In genomic region chr2:29755233-29755632, GRCh38 we compare ENCODE assay signal across 33 cellular contexts.
"Had no signal": no experiment of that assay in that cellular context is flagged by ENCODE, and none has a peak within 500 bp of the region (broad histone marks: within the 10 kb centered on the region; RNA-seq: fewer than 3 reads in every experiment).

No MANE protein-coding gene starts in this region.

- H3K27me3 ChIP-seq: body of pancreas, brain microvascular endothelial cell, breast epithelium had no signal

- H3K4me3 ChIP-seq: body of pancreas, breast epithelium had no signal

- H3K4me3 Mint-ChIP-seq: activated B cell treated with CpG ODN at 0.5 μM for 24 hours; activated CD4-positive, alpha-beta memory T cell treated with anti-CD3 and anti-CD28 coated beads for 36 hours; activated CD4-positive, alpha-beta T cell treated with anti-CD3 and anti-CD28 coated beads, Interleukin-2, amount 10 ng/mL, durations not matched to agents 24 days and 14 days; activated CD8-positive, alpha-beta T cell treated with anti-CD3 and anti-CD28 coated beads for 36 hours; activated naive CD4-positive, alpha-beta T cell treated with anti-CD3 and anti-CD28 coated beads, Interleukin-2, amount 10 ng/mL, durations not matched to agents 7 days and 5 days; activated naive CD4-positive, alpha-beta T cell treated with anti-CD3 and anti-CD28 coated beads, Interleukin-2, amount 50 U/mL, for 24 hours; activated naive CD8-positive, alpha-beta T cell; activated naive CD8-positive, alpha-beta T cell treated with anti-CD3 and anti-CD28 coated beads, Interleukin-2, amount 10 ng/mL, durations not matched to agents 7 days and 5 days; activated naive CD8-positive, alpha-beta T cell treated with anti-CD3 and anti-CD28 coated beads, Interleukin-2, amount 50 U/mL, for 24 hours; activated T-cell treated with anti-CD3 and anti-CD28 coated beads, Interleukin-2, amount 50 U/mL, for 4 hours; activated T-cell treated with anti-CD3 and anti-CD28 coated beads, Interleukin-2, amount 50 U/mL, for 72 hours; activated T-helper 1 cell treated with anti-CD3 and anti-CD28 coated beads, Interleukin-12 subunit alpha, Interleukin-12 subunit beta, Interleukin-2, Interleukin-4 antibody, amounts not matched to agents 30 ng/mL and 10 ng/mL and 1 ng/mL, durations not matched to agents 14 hours and 24 hours and 36 hours; activated T-helper 17 cell treated with anti-CD3 and anti-CD28 coated beads, Interleukin-2, amount 50 U/mL, for 72 hours; T-helper 17 cell had no signal

- H3K4me1 ChIP-seq: breast epithelium had no signal

- H3K36me3 Mint-ChIP-seq: activated CD4-positive, alpha-beta memory T cell treated with anti-CD3 and anti-CD28 coated beads for 36 hours; activated naive CD4-positive, alpha-beta T cell treated with anti-CD3 and anti-CD28 coated beads, Interleukin-2, amount 10 ng/mL, durations not matched to agents 7 days and 5 days; activated naive CD4-positive, alpha-beta T cell treated with anti-CD3 and anti-CD28 coated beads, Interleukin-2, amount 50 U/mL, for 24 hours; activated naive CD8-positive, alpha-beta T cell; activated naive CD8-positive, alpha-beta T cell treated with anti-CD3 and anti-CD28 coated beads, Interleukin-2, amount 10 ng/mL, durations not matched to agents 7 days and 5 days had no signal

- H3K4me1 Mint-ChIP-seq: activated B cell treated with CpG ODN at 0.5 μM for 24 hours; activated CD4-positive, alpha-beta T cell treated with anti-CD3 and anti-CD28 coated beads, Interleukin-2, amount 10 ng/mL, durations not matched to agents 24 days and 14 days; activated naive CD4-positive, alpha-beta T cell treated with anti-CD3 and anti-CD28 coated beads, Interleukin-2, amount 10 ng/mL, durations not matched to agents 7 days and 5 days; activated naive CD4-positive, alpha-beta T cell treated with anti-CD3 and anti-CD28 coated beads, Interleukin-2, amount 50 U/mL, for 24 hours; activated naive CD8-positive, alpha-beta T cell treated with anti-CD3 and anti-CD28 coated beads, Interleukin-2, amount 10 ng/mL, durations not matched to agents 7 days and 5 days; activated naive CD8-positive, alpha-beta T cell treated with anti-CD3 and anti-CD28 coated beads, Interleukin-2, amount 50 U/mL, for 24 hours; activated T-helper 17 cell treated with anti-CD3 and anti-CD28 coated beads, Interleukin-2, amount 50 U/mL, for 72 hours; T-helper 17 cell had no signal

- H3K9me3 Mint-ChIP-seq: activated B cell treated with CpG ODN at 0.5 μM for 24 hours; activated CD4-positive, alpha-beta memory T cell treated with anti-CD3 and anti-CD28 coated beads for 36 hours; activated CD4-positive, alpha-beta T cell treated with anti-CD3 and anti-CD28 coated beads, Interleukin-2, amount 10 ng/mL, durations not matched to agents 24 days and 14 days; activated CD8-positive, alpha-beta T cell treated with anti-CD3 and anti-CD28 coated beads for 36 hours; activated naive CD4-positive, alpha-beta T cell treated with anti-CD3 and anti-CD28 coated beads, Interleukin-2, amount 10 ng/mL, durations not matched to agents 7 days and 5 days; activated naive CD4-positive, alpha-beta T cell treated with anti-CD3 and anti-CD28 coated beads, Interleukin-2, amount 50 U/mL, for 24 hours; activated naive CD8-positive, alpha-beta T cell treated with anti-CD3 and anti-CD28 coated beads, Interleukin-2, amount 10 ng/mL, durations not matched to agents 7 days and 5 days; activated naive CD8-positive, alpha-beta T cell treated with anti-CD3 and anti-CD28 coated beads, Interleukin-2, amount 50 U/mL, for 24 hours; activated T-cell treated with anti-CD3 and anti-CD28 coated beads, Interleukin-2, amount 50 U/mL, for 4 hours; activated T-helper 1 cell treated with anti-CD3 and anti-CD28 coated beads, Interleukin-12 subunit alpha, Interleukin-12 subunit beta, Interleukin-2, Interleukin-4 antibody, amounts not matched to agents 30 ng/mL and 10 ng/mL and 1 ng/mL, durations not matched to agents 14 hours and 24 hours and 36 hours; activated T-helper 17 cell treated with anti-CD3 and anti-CD28 coated beads, Interleukin-2, amount 50 U/mL, for 72 hours had no signal

- H3K27me3 Mint-ChIP-seq: activated B cell treated with CpG ODN at 0.5 μM for 24 hours; activated CD4-positive, alpha-beta memory T cell treated with anti-CD3 and anti-CD28 coated beads for 36 hours; activated CD4-positive, alpha-beta T cell treated with anti-CD3 and anti-CD28 coated beads, Interleukin-2, amount 10 ng/mL, durations not matched to agents 24 days and 14 days; activated CD8-positive, alpha-beta T cell treated with anti-CD3 and anti-CD28 coated beads for 36 hours; activated naive CD4-positive, alpha-beta T cell treated with anti-CD3 and anti-CD28 coated beads, Interleukin-2, amount 10 ng/mL, durations not matched to agents 7 days and 5 days; activated naive CD8-positive, alpha-beta T cell; activated naive CD8-positive, alpha-beta T cell treated with anti-CD3 and anti-CD28 coated beads, Interleukin-2, amount 10 ng/mL, durations not matched to agents 7 days and 5 days had no signal

- H3K36me3 ChIP-seq: brain microvascular endothelial cell, breast epithelium had no signal

- FAIRE-seq: astrocyte, colon, TTC549 had no signal

- ATAC-seq: activated CD8-positive, alpha-beta T cell treated with anti-CD3 and anti-CD28 coated beads for 36 hours; activated naive CD8-positive, alpha-beta T cell treated with anti-CD3 and anti-CD28 coated beads, Interleukin-2, amount 50 U/mL, for 24 hours; activated T-cell treated with anti-CD3 and anti-CD28 coated beads, Interleukin-2, amount 50 U/mL, for 4 hours; activated T-cell treated with anti-CD3 and anti-CD28 coated beads, Interleukin-2, amount 50 U/mL, for 72 hours; activated T-helper 17 cell treated with anti-CD3 and anti-CD28 coated beads, Interleukin-2, amount 50 U/mL, for 72 hours; body of pancreas; T-helper 17 cell had no signal

- DNase-seq: activated B cell treated with CpG ODN at 0.5 μM for 24 hours; activated CD4-positive, alpha-beta memory T cell treated with anti-CD3 and anti-CD28 coated beads for 36 hours; activated CD4-positive, alpha-beta T cell treated with anti-CD3 and anti-CD28 coated beads for 4 hours; activated CD4-positive, alpha-beta T cell treated with anti-CD3 and anti-CD28 coated beads, Interleukin-2, amount 10 ng/mL, durations not matched to agents 24 days and 14 days; activated CD4-positive, alpha-beta T cell treated with anti-CD3 and anti-CD28 coated beads, Interleukin-2, amount 50 U/mL, for 1 hour; activated CD4-positive, alpha-beta T cell treated with anti-CD3 and anti-CD28 coated beads, Interleukin-2, amount 50 U/mL, for 4 hours; activated CD4-positive, CD25-positive, alpha-beta regulatory T cell treated with anti-CD3 and anti-CD28 coated beads, Interleukin-2, amount 50 U/mL, for 72 hours; activated CD8-positive, alpha-beta memory T cell treated with anti-CD3 and anti-CD28 coated beads, Interleukin-2, amount 50 U/mL, for 4 hours; activated CD8-positive, alpha-beta T cell treated with anti-CD3 and anti-CD28 coated beads for 36 hours; activated effector memory CD4-positive, alpha-beta T cell treated with anti-CD3 and anti-CD28 coated beads, Interleukin-2, amount 50 U/mL, for 16 hours; activated gamma-delta T cell treated with Interleukin-2 at 50 U/mL for 16 hours; activated naive CD4-positive, alpha-beta T cell treated with anti-CD3 and anti-CD28 coated beads, Interleukin-2, amount 10 ng/mL, durations not matched to agents 7 days and 5 days; activated naive CD4-positive, alpha-beta T cell treated with Interleukin-2 at 50 U/mL for 16 hours; activated naive CD8-positive, alpha-beta T cell treated with anti-CD3 and anti-CD28 coated beads, Interleukin-2, amount 10 ng/mL, durations not matched to agents 7 days and 5 days; activated naive CD8-positive, alpha-beta T cell treated with anti-CD3 and anti-CD28 coated beads, Interleukin-2, amount 50 U/mL, for 24 hours; activated T-cell treated with anti-CD3 and anti-CD28 coated beads for 4 hours; activated T-cell treated with anti-CD3 and anti-CD28 coated beads, Interleukin-2, amount 50 U/mL, for 1 hour; activated T-cell treated with anti-CD3 and anti-CD28 coated beads, Interleukin-2, amount 50 U/mL, for 4 hours; activated T-cell treated with anti-CD3 and anti-CD28 coated beads, Interleukin-2, amount 50 U/mL, for 72 hours; aorta; brain microvascular endothelial cell; central memory CD4-positive, alpha-beta T cell; T-helper 17 cell had no signal

- H3K27ac Mint-ChIP-seq: activated B cell treated with CpG ODN at 0.5 μM for 24 hours; activated CD4-positive, alpha-beta memory T cell treated with anti-CD3 and anti-CD28 coated beads for 36 hours; activated CD4-positive, alpha-beta T cell treated with anti-CD3 and anti-CD28 coated beads, Interleukin-2, amount 10 ng/mL, durations not matched to agents 24 days and 14 days; activated CD8-positive, alpha-beta T cell treated with anti-CD3 and anti-CD28 coated beads for 36 hours; activated naive CD4-positive, alpha-beta T cell treated with anti-CD3 and anti-CD28 coated beads, Interleukin-2, amount 10 ng/mL, durations not matched to agents 7 days and 5 days; activated naive CD4-positive, alpha-beta T cell treated with anti-CD3 and anti-CD28 coated beads, Interleukin-2, amount 50 U/mL, for 24 hours; activated naive CD8-positive, alpha-beta T cell; activated naive CD8-positive, alpha-beta T cell treated with anti-CD3 and anti-CD28 coated beads, Interleukin-2, amount 10 ng/mL, durations not matched to agents 7 days and 5 days; activated naive CD8-positive, alpha-beta T cell treated with anti-CD3 and anti-CD28 coated beads, Interleukin-2, amount 50 U/mL, for 24 hours; activated T-cell treated with anti-CD3 and anti-CD28 coated beads, Interleukin-2, amount 50 U/mL, for 72 hours; activated T-helper 1 cell treated with anti-CD3 and anti-CD28 coated beads, Interleukin-12 subunit alpha, Interleukin-12 subunit beta, Interleukin-2, Interleukin-4 antibody, amounts not matched to agents 30 ng/mL and 10 ng/mL and 1 ng/mL, durations not matched to agents 14 hours and 24 hours and 36 hours; activated T-helper 17 cell treated with anti-CD3 and anti-CD28 coated beads, Interleukin-2, amount 50 U/mL, for 72 hours; T-helper 17 cell had no signal

- H3K9me3 ChIP-seq: body of pancreas, breast epithelium had no signal

- H3K27ac ChIP-seq: body of pancreas, brain microvascular endothelial cell, breast epithelium, VCaP had no signal
